Comparison of ENCODE assay signal across 8 cellular contexts in the genomic region with DNA sequence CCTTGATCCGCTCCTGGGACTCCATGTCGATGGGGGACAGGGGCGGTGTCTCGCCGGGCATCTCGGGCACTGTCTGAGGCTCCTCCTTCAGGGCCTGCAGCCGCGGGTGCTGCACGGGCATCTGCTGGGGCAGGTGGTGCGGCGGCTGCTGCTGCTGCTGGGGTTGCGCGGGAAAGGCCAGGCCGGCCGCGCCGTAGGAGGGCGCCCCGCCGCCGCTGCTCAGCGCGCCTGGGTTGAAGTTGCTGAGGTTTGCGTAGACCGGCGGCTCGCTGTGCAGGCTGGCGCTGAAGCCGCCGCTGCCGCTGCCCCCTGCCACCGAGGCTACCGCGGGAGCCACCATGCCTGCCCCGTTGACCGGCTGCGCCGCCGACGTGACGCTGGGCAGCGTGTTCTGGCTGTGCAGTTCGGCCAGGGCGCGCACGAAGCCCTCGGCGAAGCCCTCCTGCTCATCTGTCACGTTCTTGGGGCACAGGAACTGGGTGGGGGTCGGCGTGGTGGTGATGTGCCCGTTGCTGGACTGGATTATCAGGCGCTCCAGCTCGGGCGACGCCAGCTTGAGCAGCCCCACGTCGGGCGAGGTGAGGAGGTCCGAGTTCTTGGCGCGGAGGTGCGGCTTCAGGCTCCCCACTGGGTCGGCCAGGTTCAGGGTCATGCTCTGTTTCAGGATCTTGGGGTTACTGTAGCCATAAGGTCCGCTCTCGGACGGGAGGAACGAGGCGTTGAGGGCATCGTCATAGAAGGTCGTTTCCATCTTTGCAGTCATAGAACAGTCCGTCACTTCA. TPM values are rescaled to one million over a fixed set of nuclear protein-coding genes. Genes with fewer than 3 reads are reported as not detected.
DNase-seq lines count a peak whose midpoint lies in the region; ATAC-seq lines count a peak whose summit lies in the region.

No MANE protein-coding gene starts in this region.

- no peaks in the 10 kb centered on the region for H3K9me3 ChIP-seq in esophagus (ENCODE audit: control insufficient read depth in 2 of 2, insufficient read depth in 1 of 2, low read depth in 1 of 2, low read length in 1 of 2)
- no peaks in the 10 kb centered on the region for H3K9me3 ChIP-seq in muscle layer of duodenum (ENCODE audit: control insufficient read depth in 1 of 2, low read length in 2 of 2)

- H3K27ac ChIP-seq in esophagus (ENCODE audit: low read depth in 2 of 2, low read length in 1 of 2) (peak overlapping the region; percentile 99), muscle layer of duodenum (ENCODE audit: low read length) (peak overlapping the region; percentile 98)

- H3K4me1 ChIP-seq in esophagus (ENCODE audit: control insufficient read depth in 2 of 2, insufficient read depth in 2 of 2, low read length in 1 of 2) = no peaks in the 10 kb centered on the region
- peaks cover 0 to 7% of the 10 kb centered on the region in 2 donors for H3K4me1 ChIP-seq in muscle layer of duodenum (ENCODE audit: control insufficient read depth in 1 of 2, insufficient read depth in 2 of 2, low read length in 2 of 2)

- H3K4me3 ChIP-seq in esophagus (ENCODE audit: low read depth in 1 of 2, low read length in 2 of 2) = peak overlapping the region; percentile 91 to 97
- H3K4me3 ChIP-seq in muscle layer of duodenum (ENCODE audit: low read depth in 1 of 2, low read length in 2 of 2) = peak overlapping the region; percentile 85 to 94

- DNase-seq in CD1c-positive myeloid dendritic cell (ENCODE audit: extremely low spot score) (peak; percentile 71), NCI-H748 treated with DMSO at 0.1 percent for 48 hours (lab: John Stamatoyannopoulos, UW) (peak; percentile 39), inferior parietal cortex (ENCODE audit: extremely low spot score) (no peak)
- peak; percentile 62 for DNase-seq in activated T-cell treated with anti-CD3 and anti-CD28 coated beads, Interleukin-2, amount 50 U/mL, for 1 hour
- DNase-seq in stimulated activated CD8-positive, alpha-beta memory T cell treated with anti-CD3 and anti-CD28 coated beads, Interleukin-7, amount 100 ng/mL, for 48 hours (ENCODE audit: extremely low read depth in 1 of 2, low read depth in 1 of 2) = peak; percentile 30 to 46

- WGBS in esophagus, 2 donors = 0% methylated on average over 65 to 72 of the region's 72 CpGs

- H3K27me3 ChIP-seq in esophagus (ENCODE audit: control insufficient read depth in 1 of 2, insufficient read depth in 2 of 2, low read length in 2 of 2) (no peaks in the 10 kb centered on the region), muscle layer of duodenum (ENCODE audit: low read depth, low read length) (no peaks in the 10 kb centered on the region)

- peak; percentile 19 for ATAC-seq in GM21786 (IDR thresholded peaks at IDR 0.05; ENCODE audit: unreplicated experiment)

- H3K36me3 ChIP-seq in esophagus (ENCODE audit: control insufficient read depth in 2 of 2, insufficient read depth in 2 of 2, low read length in 1 of 2) (peaks cover 0 to 8% of the 10 kb centered on the region in 2 donors), muscle layer of duodenum (ENCODE audit: control insufficient read depth in 1 of 2, insufficient read depth in 2 of 2, low read length in 2 of 2) (peaks cover 4 to 14% of the 10 kb centered on the region in 2 donors)

RNA-seq across cellular contexts. Expression of gene JUN, which starts 1.3 kb away (rescaled TPM):
- 10 to 100 TPM; 31.2 to 42.9 TPM for polyA plus RNA-seq in esophagus
